16 cellular contexts compared by ENCODE assay signal in genomic region chr2:98242006-98242405, GRCh38.
DNase-seq lines count a peak whose midpoint lies in the region; ATAC-seq and TF ChIP-seq lines count a peak whose summit lies in the region.
"Had no signal": no experiment of that assay in that cellular context is flagged by ENCODE, and none has a peak within 500 bp of the region (broad histone marks: within the 10 kb centered on the region; RNA-seq: fewer than 3 reads in every experiment).

No MANE protein-coding gene starts in this region.

- peaks cover 13 to 18% of the 10 kb centered on the region in 2 donors for H3K4me1 ChIP-seq in neuronal stem cell (ENCODE audit: control insufficient read depth in 2 of 2, insufficient read depth in 1 of 2, low read depth in 1 of 2, low read length in 2 of 2)
- H3K4me1 ChIP-seq: BLaER1 had no signal

- no peak overlapping the region for H3K27ac Mint-ChIP-seq in activated T-helper 17 cell treated with anti-CD3 and anti-CD28 coated beads, Interleukin-2, amount 50 U/mL, for 72 hours
- H3K27ac Mint-ChIP-seq: GM23338 had no signal

- no peak overlapping the region for H3K27ac ChIP-seq in neuronal stem cell (replicated peaks; ENCODE audit: low read length)
- no peak overlapping the region for H3K27ac ChIP-seq in coronary artery
- H3K27ac ChIP-seq: BLaER1 had no signal

- ATAC-seq in activated T-helper 17 cell treated with anti-CD3 and anti-CD28 coated beads, Interleukin-2, amount 50 U/mL, for 72 hours (replicated peaks): no peak
- no peak for ATAC-seq in GM21786 (IDR thresholded peaks at IDR 0.05; ENCODE audit: unreplicated experiment)
- ATAC-seq in HG03135 (IDR thresholded peaks at IDR 0.05; ENCODE audit: unreplicated experiment): no peak
- ATAC-seq: GM23338 had no signal

- no peak overlapping the region for H3K4me3 Mint-ChIP-seq in activated T-helper 17 cell treated with anti-CD3 and anti-CD28 coated beads, Interleukin-2, amount 50 U/mL, for 72 hours
- H3K4me3 Mint-ChIP-seq: GM23338 had no signal

- no peak overlapping the region for H3K18ac ChIP-seq in neuronal stem cell (ENCODE audit: low read length)

- H3K27me3 Mint-ChIP-seq in activated T-helper 17 cell treated with anti-CD3 and anti-CD28 coated beads, Interleukin-2, amount 50 U/mL, for 72 hours: peaks cover 29% of the 10 kb centered on the region

- no peak overlapping the region for H4K91ac ChIP-seq in neuronal stem cell (ENCODE audit: low read depth, low read length, poor library complexity)

- no peaks in the 10 kb centered on the region for H3K4me1 Mint-ChIP-seq in activated T-helper 17 cell treated with anti-CD3 and anti-CD28 coated beads, Interleukin-2, amount 50 U/mL, for 72 hours

- no peaks in the 10 kb centered on the region for H3K9me3 ChIP-seq in neuronal stem cell (replicated peaks in 1 of 2; ENCODE audit: control insufficient read depth in 2 of 2, insufficient read depth in 1 of 2, low read depth in 1 of 2, low read length in 2 of 2)

- H3K14ac ChIP-seq in neuronal stem cell (ENCODE audit: low read length): no peak overlapping the region

- H3K36me3 Mint-ChIP-seq in activated T-helper 17 cell treated with anti-CD3 and anti-CD28 coated beads, Interleukin-2, amount 50 U/mL, for 72 hours (ENCODE audit: low read depth): no peaks in the 10 kb centered on the region

- no peaks in the 10 kb centered on the region for H3K36me3 ChIP-seq in neuronal stem cell (replicated peaks in 1 of 2; ENCODE audit: control insufficient read depth in 2 of 2, insufficient read depth in 2 of 2, low read length in 2 of 2)
- H3K36me3 ChIP-seq: BLaER1 had no signal

- no peaks in the 10 kb centered on the region for H3K79me1 ChIP-seq in neuronal stem cell (ENCODE audit: low read depth, low read length)

- H2BK15ac ChIP-seq in neuronal stem cell (ENCODE audit: low read length): no peak overlapping the region

- no peak overlapping the region for H2AK5ac ChIP-seq in neuronal stem cell (ENCODE audit: low read depth, low read length)

- H3K9ac ChIP-seq in neuronal stem cell (ENCODE audit: low read depth, low read length, poor library complexity): no peak overlapping the region
- H3K9ac ChIP-seq: BLaER1 had no signal

- H3K4me3 ChIP-seq in neuronal stem cell (ENCODE audit: low read length in 2 of 2): no peak overlapping the region
- no peak overlapping the region for H3K4me3 ChIP-seq in coronary artery
- H3K4me3 ChIP-seq: BLaER1, GM23338 had no signal

- H3K4me2 ChIP-seq in neuronal stem cell (ENCODE audit: insufficient read depth, low read length, poor library complexity, severe bottlenecking): no peak overlapping the region
- H3K4me2 ChIP-seq: BLaER1, GM23338 had no signal

- WGBS in neuronal stem cell (ENCODE audit: extremely low coverage in 2 of 2, insufficient read length in 2 of 2, insufficient replicate concordance in 1 of 2), 2 donors: no CpG with 5 or more reads among the region's 5 CpGs

- H2AFZ ChIP-seq in neuronal stem cell (ENCODE audit: low read length): peak overlapping the region; percentile 49

- no peak overlapping the region for H2BK12ac ChIP-seq in neuronal stem cell (ENCODE audit: low read length)

- no peak overlapping the region for H2BK120ac ChIP-seq in neuronal stem cell (ENCODE audit: low read depth, low read length)

- TF ChIP-seq CTCF in coronary artery (IDR thresholded peaks at IDR 0.05): no peak

- H3K4ac ChIP-seq in neuronal stem cell (ENCODE audit: low read length): no peak overlapping the region

- no peaks in the 10 kb centered on the region for H3K27me3 ChIP-seq in neuronal stem cell (ENCODE audit: control insufficient read depth in 3 of 3, insufficient read depth in 3 of 3, low read depth in 1 of 3, low read length in 3 of 3)
- H3K27me3 ChIP-seq: BLaER1 had no signal

- no peak overlapping the region for H4K8ac ChIP-seq in neuronal stem cell (ENCODE audit: low read depth, low read length)

- no peak overlapping the region for H2BK5ac ChIP-seq in neuronal stem cell (ENCODE audit: low read length)

- H3K9me3 Mint-ChIP-seq in activated T-helper 17 cell treated with anti-CD3 and anti-CD28 coated beads, Interleukin-2, amount 50 U/mL, for 72 hours: no peaks in the 10 kb centered on the region

- DNase-seq in Ammon's horn (ENCODE audit: low spot score): peak; percentile 87
- peak; percentile 17 for DNase-seq in astrocyte of the hippocampus (ENCODE audit: low read depth, low spot score)
- peak; percentile 80 for DNase-seq in inferior parietal cortex (ENCODE audit: extremely low spot score)
- peak; percentile 12 for DNase-seq in neuronal stem cell (ENCODE audit: low spot score)
- DNase-seq in coronary artery (ENCODE audit: low spot score): no peak
- DNase-seq: 8988T, DND-41, NCI-H1417, NCI-H187 treated with DMSO at 0.1 percent for 48 hours, NCI-H2171 treated with DMSO at 0.1 percent for 48 hours, NCI-H446 treated with DMSO at 0.1 percent for 48 hours had no signal

- no peak overlapping the region for H3K23ac ChIP-seq in neuronal stem cell (ENCODE audit: low read depth, low read length, poor library complexity)
